In the genomic region with DNA sequence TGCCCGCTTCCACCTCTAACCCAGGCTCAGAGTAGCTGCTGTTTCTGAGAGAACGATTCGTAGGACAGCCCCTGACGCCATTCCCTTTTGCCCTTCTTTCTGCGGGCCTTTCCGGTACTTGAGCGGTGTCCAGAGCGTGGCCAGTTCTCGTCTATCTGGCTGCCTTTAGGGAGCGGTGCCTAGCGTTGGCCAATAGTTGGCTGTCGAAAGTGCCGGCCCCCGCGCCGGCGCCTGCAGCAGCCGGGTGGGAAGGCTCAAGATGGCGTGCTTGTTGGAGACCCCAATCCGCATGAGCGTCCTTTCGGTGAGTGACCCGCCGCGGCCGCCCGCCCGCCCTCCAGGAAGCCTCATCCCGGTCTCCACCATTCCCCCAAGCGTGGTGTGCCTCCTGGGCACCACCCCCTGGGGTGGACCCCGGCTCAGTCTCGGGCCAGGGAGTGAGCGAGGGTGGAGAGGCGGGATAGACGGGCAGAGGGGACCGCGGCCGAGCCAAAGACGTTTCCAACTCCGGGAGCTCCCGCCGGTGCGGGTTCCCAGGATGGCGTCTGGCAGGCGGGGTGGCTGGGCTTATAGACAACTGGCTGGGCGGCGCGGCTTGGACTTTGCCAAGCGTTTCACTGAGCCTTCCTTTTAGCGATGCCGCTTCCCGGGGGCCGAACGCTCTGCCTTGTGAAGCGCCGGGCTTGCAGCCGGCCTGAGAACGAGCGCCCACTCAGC, we compare ENCODE assay signal across 1 cellular context.
TF ChIP-seq lines count a peak whose summit lies in the region.

A gene with protein sequence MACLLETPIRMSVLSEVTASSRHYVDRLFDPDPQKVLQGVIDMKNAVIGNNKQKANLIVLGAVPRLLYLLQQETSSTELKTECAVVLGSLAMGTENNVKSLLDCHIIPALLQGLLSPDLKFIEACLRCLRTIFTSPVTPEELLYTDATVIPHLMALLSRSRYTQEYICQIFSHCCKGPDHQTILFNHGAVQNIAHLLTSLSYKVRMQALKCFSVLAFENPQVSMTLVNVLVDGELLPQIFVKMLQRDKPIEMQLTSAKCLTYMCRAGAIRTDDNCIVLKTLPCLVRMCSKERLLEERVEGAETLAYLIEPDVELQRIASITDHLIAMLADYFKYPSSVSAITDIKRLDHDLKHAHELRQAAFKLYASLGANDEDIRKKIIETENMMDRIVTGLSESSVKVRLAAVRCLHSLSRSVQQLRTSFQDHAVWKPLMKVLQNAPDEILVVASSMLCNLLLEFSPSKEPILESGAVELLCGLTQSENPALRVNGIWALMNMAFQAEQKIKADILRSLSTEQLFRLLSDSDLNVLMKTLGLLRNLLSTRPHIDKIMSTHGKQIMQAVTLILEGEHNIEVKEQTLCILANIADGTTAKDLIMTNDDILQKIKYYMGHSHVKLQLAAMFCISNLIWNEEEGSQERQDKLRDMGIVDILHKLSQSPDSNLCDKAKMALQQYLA (plus strand): TSS at position 6 of the 717 bp plus-strand sequence. CDS start 254 bp downstream, at position 260.

TF ChIP-seq in HepG2, 621 proteins besides CTCF, POLR2A, EP300 and RAD21 (continued from another document and continues in another):
- TF ChIP-seq, protein P1, sequence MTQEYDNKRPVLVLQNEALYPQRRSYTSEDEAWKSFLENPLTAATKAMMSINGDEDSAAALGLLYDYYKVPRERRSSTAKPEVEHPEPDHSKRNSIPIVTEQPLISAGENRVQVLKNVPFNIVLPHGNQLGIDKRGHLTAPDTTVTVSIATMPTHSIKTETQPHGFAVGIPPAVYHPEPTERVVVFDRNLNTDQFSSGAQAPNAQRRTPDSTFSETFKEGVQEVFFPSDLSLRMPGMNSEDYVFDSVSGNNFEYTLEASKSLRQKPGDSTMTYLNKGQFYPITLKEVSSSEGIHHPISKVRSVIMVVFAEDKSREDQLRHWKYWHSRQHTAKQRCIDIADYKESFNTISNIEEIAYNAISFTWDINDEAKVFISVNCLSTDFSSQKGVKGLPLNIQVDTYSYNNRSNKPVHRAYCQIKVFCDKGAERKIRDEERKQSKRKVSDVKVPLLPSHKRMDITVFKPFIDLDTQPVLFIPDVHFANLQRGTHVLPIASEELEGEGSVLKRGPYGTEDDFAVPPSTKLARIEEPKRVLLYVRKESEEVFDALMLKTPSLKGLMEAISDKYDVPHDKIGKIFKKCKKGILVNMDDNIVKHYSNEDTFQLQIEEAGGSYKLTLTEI (CRISPR knock-in tag; conservative IDR thresholded peaks at IDR 0.05), result no peak
- TF ChIP-seq, protein P2, sequence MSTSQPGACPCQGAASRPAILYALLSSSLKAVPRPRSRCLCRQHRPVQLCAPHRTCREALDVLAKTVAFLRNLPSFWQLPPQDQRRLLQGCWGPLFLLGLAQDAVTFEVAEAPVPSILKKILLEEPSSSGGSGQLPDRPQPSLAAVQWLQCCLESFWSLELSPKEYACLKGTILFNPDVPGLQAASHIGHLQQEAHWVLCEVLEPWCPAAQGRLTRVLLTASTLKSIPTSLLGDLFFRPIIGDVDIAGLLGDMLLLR (CRISPR knock-in tag; IDR thresholded peaks at IDR 0.05), result 0 out of 2 replicates have a peak, but pooled peaks have one; percentile 14
- TF ChIP-seq ZMYM2 (CRISPR knock-in tag; IDR thresholded peaks at IDR 0.05) (no peak), ZNF180 (CRISPR knock-in tag; IDR thresholded peaks at IDR 0.05; ENCODE audit: borderline replicate concordance, low read depth) (no peak), SP4 (CRISPR knock-in tag; IDR thresholded peaks at IDR 0.05) (peak; percentile 65; the same call in 1 of the 2 replicates), CBX2 (IDR thresholded peaks at IDR 0.05; ENCODE audit: low read depth, low read length) (no peak), CBX2 (CRISPR knock-in tag; IDR thresholded peaks at IDR 0.05; ENCODE audit: low read depth) (no peak), ZNF430 (CRISPR knock-in tag; IDR thresholded peaks at IDR 0.05) (0 out of 2 replicates have a peak, but pooled peaks have one; percentile 38), ZNF747 (CRISPR knock-in tag; IDR thresholded peaks at IDR 0.05; ENCODE audit: borderline replicate concordance) (no peak), ZFP36 (IDR thresholded peaks at IDR 0.05; ENCODE audit: borderline replicate concordance, low read depth, low read length, partially characterized antibody) (no peak), YEATS2 (CRISPR knock-in tag; IDR thresholded peaks at IDR 0.05; ENCODE audit: borderline replicate concordance) (peak; percentile 64; the same call in 1 of the 2 replicates), RFX3 (CRISPR knock-in tag; IDR thresholded peaks at IDR 0.05) (no peak), KAT7 (CRISPR knock-in tag; IDR thresholded peaks at IDR 0.05; ENCODE audit: borderline replicate concordance) (peak; percentile 89), CEBPG (CRISPR knock-in tag; IDR thresholded peaks at IDR 0.05) (peak; percentile 23; the same call in 1 of the 2 replicates), MAFK (conservative IDR thresholded peaks at IDR 0.05 in 1 of 2, IDR thresholded peaks at IDR 0.05 in 1 of 2; ENCODE audit: low read length in 2 of 2) (no peak), MLLT10 (CRISPR knock-in tag; IDR thresholded peaks at IDR 0.05) (no peak), SAFB2 (CRISPR knock-in tag; IDR thresholded peaks at IDR 0.05; ENCODE audit: borderline replicate concordance, low read depth) (no peak; the same call in 1 of the 2 replicates), STAT5B (CRISPR knock-in tag; IDR thresholded peaks at IDR 0.05) (no peak), ZBTB7A (CRISPR knock-in tag; IDR thresholded peaks at IDR 0.05) (peak; percentile 83), CBX5 (CRISPR knock-in tag; IDR thresholded peaks at IDR 0.05; ENCODE audit: borderline replicate concordance) (peak; percentile 58; the same call in 1 of the 2 replicates), SNAPC2 (CRISPR knock-in tag; IDR thresholded peaks at IDR 0.05) (peak; percentile 38; the same call in 1 of the 2 replicates), HNRNPUL1 (IDR thresholded peaks at IDR 0.05; ENCODE audit: low read depth, low read length) (no peak), ZKSCAN5 (CRISPR knock-in tag; IDR thresholded peaks at IDR 0.05) (0 out of 2 replicates have a peak, but pooled peaks have one; percentile 6), HES4 (CRISPR knock-in tag; IDR thresholded peaks at IDR 0.05; ENCODE audit: borderline replicate concordance) (no peak; the same call in 1 of the 2 replicates), ZNF572 (CRISPR knock-in tag; IDR thresholded peaks at IDR 0.05) (no peak), MED1 (CRISPR knock-in tag; IDR thresholded peaks at IDR 0.05) (peak; percentile 65), ZBTB38 (CRISPR knock-in tag; IDR thresholded peaks at IDR 0.05) (peak; percentile 40; the same call in 1 of the 2 replicates)
- TF ChIP-seq, protein P3, sequence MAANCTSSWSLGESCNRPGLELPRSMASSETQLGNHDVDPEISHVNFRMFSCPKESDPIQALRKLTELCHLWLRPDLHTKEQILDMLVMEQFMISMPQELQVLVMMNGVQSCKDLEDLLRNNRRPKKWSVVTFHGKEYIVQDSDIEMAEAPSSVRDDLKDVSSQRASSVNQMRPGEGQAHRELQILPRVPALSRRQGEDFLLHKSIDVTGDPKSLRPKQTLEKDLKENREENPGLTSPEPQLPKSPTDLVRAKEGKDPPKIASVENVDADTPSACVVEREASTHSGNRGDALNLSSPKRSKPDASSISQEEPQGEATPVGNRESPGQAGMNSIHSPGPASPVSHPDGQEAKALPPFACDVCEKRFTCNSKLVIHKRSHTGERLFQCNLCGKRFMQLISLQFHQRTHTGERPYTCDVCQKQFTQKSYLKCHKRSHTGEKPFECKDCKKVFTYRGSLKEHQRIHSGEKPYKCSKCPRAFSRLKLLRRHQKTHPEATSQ (CRISPR knock-in tag; IDR thresholded peaks at IDR 0.05; ENCODE audit: borderline replicate concordance), result 0 out of 2 replicates have a peak, but pooled peaks have one; percentile 20
- TF ChIP-seq, protein P4, sequence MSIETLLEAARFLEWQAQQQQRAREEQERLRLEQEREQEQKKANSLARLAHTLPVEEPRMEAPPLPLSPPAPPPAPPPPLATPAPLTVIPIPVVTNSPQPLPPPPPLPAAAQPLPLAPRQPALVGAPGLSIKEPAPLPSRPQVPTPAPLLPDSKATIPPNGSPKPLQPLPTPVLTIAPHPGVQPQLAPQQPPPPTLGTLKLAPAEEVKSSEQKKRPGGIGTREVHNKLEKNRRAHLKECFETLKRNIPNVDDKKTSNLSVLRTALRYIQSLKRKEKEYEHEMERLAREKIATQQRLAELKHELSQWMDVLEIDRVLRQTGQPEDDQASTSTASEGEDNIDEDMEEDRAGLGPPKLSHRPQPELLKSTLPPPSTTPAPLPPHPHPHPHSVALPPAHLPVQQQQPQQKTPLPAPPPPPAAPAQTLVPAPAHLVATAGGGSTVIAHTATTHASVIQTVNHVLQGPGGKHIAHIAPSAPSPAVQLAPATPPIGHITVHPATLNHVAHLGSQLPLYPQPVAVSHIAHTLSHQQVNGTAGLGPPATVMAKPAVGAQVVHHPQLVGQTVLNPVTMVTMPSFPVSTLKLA (IDR thresholded peaks at IDR 0.05), result no peak
- TF ChIP-seq, protein P5, sequence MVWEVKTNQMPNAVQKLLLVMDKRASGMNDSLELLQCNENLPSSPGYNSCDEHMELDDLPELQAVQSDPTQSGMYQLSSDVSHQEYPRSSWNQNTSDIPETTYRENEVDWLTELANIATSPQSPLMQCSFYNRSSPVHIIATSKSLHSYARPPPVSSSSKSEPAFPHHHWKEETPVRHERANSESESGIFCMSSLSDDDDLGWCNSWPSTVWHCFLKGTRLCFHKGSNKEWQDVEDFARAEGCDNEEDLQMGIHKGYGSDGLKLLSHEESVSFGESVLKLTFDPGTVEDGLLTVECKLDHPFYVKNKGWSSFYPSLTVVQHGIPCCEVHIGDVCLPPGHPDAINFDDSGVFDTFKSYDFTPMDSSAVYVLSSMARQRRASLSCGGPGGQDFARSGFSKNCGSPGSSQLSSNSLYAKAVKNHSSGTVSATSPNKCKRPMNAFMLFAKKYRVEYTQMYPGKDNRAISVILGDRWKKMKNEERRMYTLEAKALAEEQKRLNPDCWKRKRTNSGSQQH (CRISPR knock-in tag; IDR thresholded peaks at IDR 0.05; ENCODE audit: low read depth), result peak; percentile 23; the same call in 1 of the 2 replicates
- TF ChIP-seq, protein P6, sequence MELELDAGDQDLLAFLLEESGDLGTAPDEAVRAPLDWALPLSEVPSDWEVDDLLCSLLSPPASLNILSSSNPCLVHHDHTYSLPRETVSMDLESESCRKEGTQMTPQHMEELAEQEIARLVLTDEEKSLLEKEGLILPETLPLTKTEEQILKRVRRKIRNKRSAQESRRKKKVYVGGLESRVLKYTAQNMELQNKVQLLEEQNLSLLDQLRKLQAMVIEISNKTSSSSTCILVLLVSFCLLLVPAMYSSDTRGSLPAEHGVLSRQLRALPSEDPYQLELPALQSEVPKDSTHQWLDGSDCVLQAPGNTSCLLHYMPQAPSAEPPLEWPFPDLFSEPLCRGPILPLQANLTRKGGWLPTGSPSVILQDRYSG (CRISPR knock-in tag; IDR thresholded peaks at IDR 0.05), result no peak
- TF ChIP-seq, protein P7, sequence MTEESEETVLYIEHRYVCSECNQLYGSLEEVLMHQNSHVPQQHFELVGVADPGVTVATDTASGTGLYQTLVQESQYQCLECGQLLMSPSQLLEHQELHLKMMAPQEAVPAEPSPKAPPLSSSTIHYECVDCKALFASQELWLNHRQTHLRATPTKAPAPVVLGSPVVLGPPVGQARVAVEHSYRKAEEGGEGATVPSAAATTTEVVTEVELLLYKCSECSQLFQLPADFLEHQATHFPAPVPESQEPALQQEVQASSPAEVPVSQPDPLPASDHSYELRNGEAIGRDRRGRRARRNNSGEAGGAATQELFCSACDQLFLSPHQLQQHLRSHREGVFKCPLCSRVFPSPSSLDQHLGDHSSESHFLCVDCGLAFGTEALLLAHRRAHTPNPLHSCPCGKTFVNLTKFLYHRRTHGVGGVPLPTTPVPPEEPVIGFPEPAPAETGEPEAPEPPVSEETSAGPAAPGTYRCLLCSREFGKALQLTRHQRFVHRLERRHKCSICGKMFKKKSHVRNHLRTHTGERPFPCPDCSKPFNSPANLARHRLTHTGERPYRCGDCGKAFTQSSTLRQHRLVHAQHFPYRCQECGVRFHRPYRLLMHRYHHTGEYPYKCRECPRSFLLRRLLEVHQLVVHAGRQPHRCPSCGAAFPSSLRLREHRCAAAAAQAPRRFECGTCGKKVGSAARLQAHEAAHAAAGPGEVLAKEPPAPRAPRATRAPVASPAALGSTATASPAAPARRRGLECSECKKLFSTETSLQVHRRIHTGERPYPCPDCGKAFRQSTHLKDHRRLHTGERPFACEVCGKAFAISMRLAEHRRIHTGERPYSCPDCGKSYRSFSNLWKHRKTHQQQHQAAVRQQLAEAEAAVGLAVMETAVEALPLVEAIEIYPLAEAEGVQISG (CRISPR knock-in tag; IDR thresholded peaks at IDR 0.05), result peak; percentile 83
- TF ChIP-seq, protein P8, sequence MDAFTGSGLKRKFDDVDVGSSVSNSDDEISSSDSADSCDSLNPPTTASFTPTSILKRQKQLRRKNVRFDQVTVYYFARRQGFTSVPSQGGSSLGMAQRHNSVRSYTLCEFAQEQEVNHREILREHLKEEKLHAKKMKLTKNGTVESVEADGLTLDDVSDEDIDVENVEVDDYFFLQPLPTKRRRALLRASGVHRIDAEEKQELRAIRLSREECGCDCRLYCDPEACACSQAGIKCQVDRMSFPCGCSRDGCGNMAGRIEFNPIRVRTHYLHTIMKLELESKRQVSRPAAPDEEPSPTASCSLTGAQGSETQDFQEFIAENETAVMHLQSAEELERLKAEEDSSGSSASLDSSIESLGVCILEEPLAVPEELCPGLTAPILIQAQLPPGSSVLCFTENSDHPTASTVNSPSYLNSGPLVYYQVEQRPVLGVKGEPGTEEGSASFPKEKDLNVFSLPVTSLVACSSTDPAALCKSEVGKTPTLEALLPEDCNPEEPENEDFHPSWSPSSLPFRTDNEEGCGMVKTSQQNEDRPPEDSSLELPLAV (CRISPR knock-in tag; conservative IDR thresholded peaks at IDR 0.05; ENCODE audit: low read depth), result no peak
- TF ChIP-seq, protein P9, sequence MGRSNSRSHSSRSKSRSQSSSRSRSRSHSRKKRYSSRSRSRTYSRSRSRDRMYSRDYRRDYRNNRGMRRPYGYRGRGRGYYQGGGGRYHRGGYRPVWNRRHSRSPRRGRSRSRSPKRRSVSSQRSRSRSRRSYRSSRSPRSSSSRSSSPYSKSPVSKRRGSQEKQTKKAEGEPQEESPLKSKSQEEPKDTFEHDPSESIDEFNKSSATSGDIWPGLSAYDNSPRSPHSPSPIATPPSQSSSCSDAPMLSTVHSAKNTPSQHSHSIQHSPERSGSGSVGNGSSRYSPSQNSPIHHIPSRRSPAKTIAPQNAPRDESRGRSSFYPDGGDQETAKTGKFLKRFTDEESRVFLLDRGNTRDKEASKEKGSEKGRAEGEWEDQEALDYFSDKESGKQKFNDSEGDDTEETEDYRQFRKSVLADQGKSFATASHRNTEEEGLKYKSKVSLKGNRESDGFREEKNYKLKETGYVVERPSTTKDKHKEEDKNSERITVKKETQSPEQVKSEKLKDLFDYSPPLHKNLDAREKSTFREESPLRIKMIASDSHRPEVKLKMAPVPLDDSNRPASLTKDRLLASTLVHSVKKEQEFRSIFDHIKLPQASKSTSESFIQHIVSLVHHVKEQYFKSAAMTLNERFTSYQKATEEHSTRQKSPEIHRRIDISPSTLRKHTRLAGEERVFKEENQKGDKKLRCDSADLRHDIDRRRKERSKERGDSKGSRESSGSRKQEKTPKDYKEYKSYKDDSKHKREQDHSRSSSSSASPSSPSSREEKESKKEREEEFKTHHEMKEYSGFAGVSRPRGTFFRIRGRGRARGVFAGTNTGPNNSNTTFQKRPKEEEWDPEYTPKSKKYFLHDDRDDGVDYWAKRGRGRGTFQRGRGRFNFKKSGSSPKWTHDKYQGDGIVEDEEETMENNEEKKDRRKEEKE (IDR thresholded peaks at IDR 0.05), result no peak
